ENCODE assay signal across 8 cellular contexts in genomic region chr7:87058739-87059524, GRCh38. TPM values are rescaled to one million over a fixed set of nuclear protein-coding genes. Genes with fewer than 3 reads are reported as not detected.
A peak's percentile ranks its signal among the peaks of the same experiment; 100 is the strongest.
DNase-seq lines count a peak whose midpoint lies in the region; ATAC-seq, FAIRE-seq and TF ChIP-seq lines count a peak whose summit lies in the region.

No MANE protein-coding gene starts in this region.

- TF ChIP-seq CTCF in Panc1 (IDR thresholded peaks at IDR 0.05) (no peak), MCF 10A (IDR thresholded peaks at IDR 0.05; ENCODE audit: unreplicated experiment) (no peak), keratinocyte (optimal IDR thresholded peaks at IDR 0.05 in 1 of 3, IDR thresholded peaks at IDR 0.05 in 1 of 3, conservative IDR thresholded peaks at IDR 0.05 in 1 of 3; ENCODE audit: extremely low read depth in 1 of 3, insufficient read depth in 2 of 3, low read length in 3 of 3) (no peak)

- dilution Hi-C loops in keratinocyte (cut with MboI; ENCODE audit: extremely low pct_ligation_motif_present, low sequenced_read_pairs), result no loop called here

- peak overlapping the region; percentile 21 for H2AFZ ChIP-seq in keratinocyte (ENCODE audit: control insufficient read depth, low read length)

- H3K4me3 Mint-ChIP-seq in MCF 10A (ENCODE audit: unreplicated experiment), result peak overlapping the region; percentile 69

- CTCF ChIA-PET in Panc1 (lab: Charles Lee), result no interaction called here
- CTCF ChIA-PET in MCF 10A (lab: Yijun Ruan, JAX), result interaction anchor here (0.6 to 2.5 kb wide), 8 partner anchors 14 to 154 kb away, joined by 3 to 11 read pairs (median 4); no protein-coding TSS in a partner anchor

- H3K27ac Mint-ChIP-seq in MCF 10A (ENCODE audit: low read depth, unreplicated experiment), result no peak overlapping the region

- peak overlapping the region in 9 of 11 experiments; percentile 27 to 60 (median 47); a peak in 18 of 22 replicates for H3K27ac ChIP-seq in BLaER1 treated with 17β-estradiol and CSF1 and Interleukin-3, amounts not matched to agents 10 nM and 100 nM
- H3K27ac ChIP-seq in Panc1 (ENCODE audit: low read length), result no peak overlapping the region
- H3K27ac ChIP-seq in keratinocyte (ENCODE audit: control insufficient read depth, insufficient read depth, low read length), result no peak overlapping the region

- no peak for FAIRE-seq in keratinocyte (lab: Jason Lieb, UNC)

- no peaks in the 10 kb centered on the region for H3K9me3 ChIP-seq in BLaER1 treated with 17β-estradiol and CSF1 and Interleukin-3, amounts not matched to agents 10 nM and 100 nM (replicated peaks in 1 of 11)
- H3K9me3 ChIP-seq in Panc1 (ENCODE audit: control insufficient read depth, insufficient read depth, low read depth, low read length) (no peaks in the 10 kb centered on the region), keratinocyte (ENCODE audit: control insufficient read depth, low read depth, low read length) (no peaks in the 10 kb centered on the region)

- peak overlapping the region; percentile 62 to 82 (median 75) for H3K9ac ChIP-seq in BLaER1 treated with 17β-estradiol and CSF1 and Interleukin-3, amounts not matched to agents 10 nM and 100 nM
- peak overlapping the region; percentile 33 for H3K9ac ChIP-seq in keratinocyte (ENCODE audit: control insufficient read depth, extremely low read depth, insufficient read depth, low read length)

- intact Hi-C loops in Panc1 (cut with micrococcal nuclease; ENCODE audit: unreplicated experiment), result no loop called here
- intact Hi-C loops in MCF 10A (cut with micrococcal nuclease), result loop anchor here (5.0 kb wide), 2 partner anchors 93 to 122 kb away; partner anchors contain the start of gene DMTF1

- H3K36me3 Mint-ChIP-seq in MCF 10A (ENCODE audit: insufficient read depth, unreplicated experiment), result no peaks in the 10 kb centered on the region

- peaks cover 9% of the 10 kb centered on the region for H3K4me1 Mint-ChIP-seq in MCF 10A (ENCODE audit: insufficient read depth, unreplicated experiment)

- ATAC-seq in GM18907 (IDR thresholded peaks at IDR 0.05; ENCODE audit: unreplicated experiment) (peak; percentile 58), HG03139 (IDR thresholded peaks at IDR 0.05; ENCODE audit: unreplicated experiment) (peak; percentile 34), Panc1 (peak; percentile 74)

- POLR2A ChIA-PET in Panc1 (lab: Charles Lee) (interaction anchor here (1.1 kb wide), 1 partner anchor 93 kb away, joined by 3 read pairs; the partner anchor contains the start of gene DMTF1), MCF 10A (lab: Yijun Ruan, JAX) (interaction anchor here (1.0 to 3.3 kb wide), 6 partner anchors 19 to 160 kb away, joined by 3 to 13 read pairs (median 6); partner anchors contain the start of genes DMTF1 and TMEM243)

- no peaks in the 10 kb centered on the region for H3K79me2 ChIP-seq in keratinocyte (ENCODE audit: control insufficient read depth, insufficient read depth, low read length)

- H3K9me3 Mint-ChIP-seq in MCF 10A (ENCODE audit: unreplicated experiment), result no peaks in the 10 kb centered on the region

- H4K20me1 ChIP-seq in BLaER1 treated with 17β-estradiol and CSF1 and Interleukin-3, amounts not matched to agents 10 nM and 100 nM, result no peaks in the 10 kb centered on the region
- no peaks in the 10 kb centered on the region for H4K20me1 ChIP-seq in keratinocyte (ENCODE audit: control insufficient read depth, extremely low read depth, insufficient read depth, low read length)

- no peaks in the 10 kb centered on the region for H3K9me1 ChIP-seq in keratinocyte (ENCODE audit: control insufficient read depth, extremely low read depth, insufficient read depth, low read length)

- peaks cover 6 to 15% (median 10%) of the 10 kb centered on the region in 10 experiments; a peak in 16 of 20 replicates for H3K4me1 ChIP-seq in BLaER1 treated with 17β-estradiol and CSF1 and Interleukin-3, amounts not matched to agents 10 nM and 100 nM
- H3K4me1 ChIP-seq in Panc1 (ENCODE audit: control insufficient read depth, insufficient read depth, low read length), result no peaks in the 10 kb centered on the region
- H3K4me1 ChIP-seq in keratinocyte (ENCODE audit: control insufficient read depth, extremely low read depth, insufficient read depth, low read length), result peaks cover 5% of the 10 kb centered on the region

- peaks cover 17% of the 10 kb centered on the region for H3K27me3 Mint-ChIP-seq in MCF 10A (ENCODE audit: insufficient read depth, unreplicated experiment)

- DNase-seq in Panc1 (ENCODE audit: low read depth, low spot score), result no peak
- peak; percentile 5 for DNase-seq in MCF 10A (ENCODE audit: unreplicated experiment)
- no peak for DNase-seq in keratinocyte (ENCODE audit: low read depth, low spot score)
- DNase-seq in stimulated activated CD4-positive, alpha-beta T cell treated with anti-CD3 and anti-CD28 coated beads, TNF-alpha, amount 100 ng/mL, for 4 hours (ENCODE audit: low read depth in 3 of 3), result peak in 2 of 3 experiments; percentile 0 to 4
- DNase-seq in H4 (ENCODE audit: low spot score), result no peak

- no TSS peak for BruUV-seq in Panc1 (replicated peaks; lab: Mats Ljungman, UMichigan)
- BruUV-seq in MCF 10A (replicated peaks; lab: Mats Ljungman, UMichigan), result no TSS peak

- in situ Hi-C loops in Panc1 (cut with HindIII; ENCODE audit: low pct_unique_long_range_greater_than_20kb, low sequenced_read_pairs), result no loop called here

- peak overlapping the region; percentile 70 to 85 (median 78) for H3K4me3 ChIP-seq in BLaER1 treated with 17β-estradiol and CSF1 and Interleukin-3, amounts not matched to agents 10 nM and 100 nM
- peak overlapping the region; percentile 48 to 51 for H3K4me3 ChIP-seq in Panc1 (ENCODE audit: low read depth in 2 of 2, low read length in 2 of 2)
- peak overlapping the region; percentile 22 to 56 (median 35) for H3K4me3 ChIP-seq in keratinocyte (ENCODE audit: control insufficient read depth in 2 of 3, extremely low read depth in 1 of 3, insufficient read depth in 2 of 3, low read depth in 1 of 3, low read length in 3 of 3)

- no peaks in the 10 kb centered on the region for H3K36me3 ChIP-seq in BLaER1 treated with 17β-estradiol and CSF1 and Interleukin-3, amounts not matched to agents 10 nM and 100 nM
- no peaks in the 10 kb centered on the region for H3K36me3 ChIP-seq in Panc1 (ENCODE audit: control insufficient read depth, insufficient read depth, low read length)
- no peaks in the 10 kb centered on the region for H3K36me3 ChIP-seq in keratinocyte (ENCODE audit: control insufficient read depth in 2 of 2, extremely low read depth in 1 of 2, insufficient read depth in 2 of 2, low read length in 2 of 2)

- peaks cover 0 to 11% (median 0%) of the 10 kb centered on the region in 11 experiments; a peak in 3 of 22 replicates for H3K27me3 ChIP-seq in BLaER1 treated with 17β-estradiol and CSF1 and Interleukin-3, amounts not matched to agents 10 nM and 100 nM
- H3K27me3 ChIP-seq in Panc1 (ENCODE audit: control insufficient read depth, insufficient read depth, low read length) (peaks cover 10% of the 10 kb centered on the region), keratinocyte (ENCODE audit: control insufficient read depth, extremely low read depth, insufficient read depth, low read length) (peaks cover 5% of the 10 kb centered on the region)

- peak overlapping the region; percentile 83 to 99 (median 97) for H3K4me2 ChIP-seq in BLaER1 treated with 17β-estradiol and CSF1 and Interleukin-3, amounts not matched to agents 10 nM and 100 nM
- peak overlapping the region; percentile 90 for H3K4me2 ChIP-seq in keratinocyte (ENCODE audit: control insufficient read depth, extremely low read depth, insufficient read depth, low read depth, low read length)

RNA-seq across cellular contexts. Expression of gene ELAPOR2, which starts 0.5 kb away (rescaled TPM):
- total RNA-seq in Panc1 (2021; ENCODE audit: unreplicated experiment) (0.39 TPM), MCF 10A (2022) (16.3 and 21.3 TPM in 2 replicates)
- polyA plus RNA-seq in Panc1 (2012; ENCODE audit: insufficient read length), result not detected
- 1.7 to 3.3 TPM (median 1.8 TPM) in 3 replicates for polyA plus RNA-seq in keratinocyte
- 1.5 TPM for polyA plus RNA-seq in keratinocyte (2011; ENCODE audit: low read depth)
- 1.2 and 2.0 TPM in 2 replicates for polyA plus RNA-seq in keratinocyte (2011; cell fraction: cytosol; rRNA removed)
- 3.3 and 4.0 TPM in 2 replicates for polyA plus RNA-seq in keratinocyte (2011; cell fraction: nucleus; rRNA removed)
- 1.0 and 1.1 TPM in 2 replicates for polyA plus RNA-seq in keratinocyte (2012; ENCODE audit: low replicate concordance)
- polyA minus RNA-seq in keratinocyte, result 3.6 to 5.1 TPM (median 3.6 TPM) in 3 replicates
- 3.5 TPM for polyA minus RNA-seq in keratinocyte (2011; cell fraction: cytosol; rRNA and poly(A)+ RNA removed)
- polyA minus RNA-seq in keratinocyte (2011; cell fraction: nucleus; rRNA and poly(A)+ RNA removed), result 2.2 and 5.0 TPM in 2 replicates
- 9.5 TPM in 2 replicates for total RNA-seq in H4 (2014; rRNA removed; shearing (Covaris generic))

Comparison
In these comparisons a context has a peak if more than half of its experiments do, and no peak if none do; other contexts are left out.
1. H3K27ac ChIP-seq: peak in BLaER1 treated with 17β-estradiol and CSF1 and Interleukin-3, amounts not matched to agents 10 nM and 100 nM (9 of 11); none in Panc1 (single experiment) and keratinocyte (single experiment).
2. DNase-seq: peak in MCF 10A (single experiment) and stimulated activated CD4-positive, alpha-beta T cell treated with anti-CD3 and anti-CD28 coated beads, TNF-alpha, amount 100 ng/mL, for 4 hours (2 of 3); none in Panc1 (single experiment), keratinocyte (single experiment) and H4 (single experiment).
3. Peak in every context shown above with its lines, with median percentiles within 50 percentile points of each other: H3K4me3 ChIP-seq and ATAC-seq.